Comparison of ENCODE assay signal across 29 cellular contexts in the genomic region with DNA sequence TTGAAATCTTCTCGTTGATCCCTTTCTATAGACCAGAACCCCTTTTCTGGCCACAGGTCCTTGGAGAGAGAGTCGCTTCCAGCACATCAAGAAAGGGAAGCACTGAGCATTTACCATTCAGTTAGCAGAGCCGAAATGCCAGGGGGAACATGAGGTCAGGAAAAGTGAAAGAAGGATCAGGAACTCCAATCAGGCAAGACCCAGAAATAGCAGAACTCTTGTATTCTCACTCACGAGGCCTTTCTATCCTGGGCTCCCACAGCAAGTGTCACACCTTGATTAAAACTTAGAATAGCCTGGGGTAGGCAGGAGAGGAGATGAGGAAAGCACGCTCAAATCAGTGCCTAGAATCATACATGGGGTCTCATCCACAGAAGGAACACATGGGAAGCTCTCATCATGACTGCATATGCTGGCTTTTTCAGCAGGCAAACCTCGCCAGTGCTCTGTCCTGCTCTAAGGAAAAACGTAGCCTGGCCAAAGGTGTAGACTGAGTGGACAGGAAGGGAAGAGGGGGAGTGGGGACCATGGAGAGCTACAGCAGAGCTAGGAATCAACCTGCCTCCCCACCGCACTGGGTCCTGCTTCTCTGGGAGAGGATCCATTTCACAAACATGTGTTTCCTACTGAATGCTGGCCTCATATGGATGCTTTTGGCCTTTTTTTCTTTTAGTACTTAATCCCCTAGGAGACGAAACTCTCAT. TPM values are rescaled to one million over a fixed set of nuclear protein-coding genes. Genes with fewer than 3 reads are reported as not detected.
"Had no signal": no experiment of that assay in that cellular context is flagged by ENCODE, and none has a peak within 500 bp of the region (broad histone marks: within the 10 kb centered on the region; RNA-seq: fewer than 3 reads in every experiment).

No MANE protein-coding gene starts in this region.

- ATAC-seq: activated naive CD4-positive, alpha-beta T cell treated with anti-CD3 and anti-CD28 coated beads, Interleukin-2, amount 50 U/mL, for 72 hours; activated T-cell treated with anti-CD3 and anti-CD28 coated beads, Interleukin-2, amount 50 U/mL, for 72 hours; effector memory CD8-positive, alpha-beta T cell; gastroesophageal sphincter; T-helper 17 cell had no signal

- DNase-seq: activated CD4-positive, alpha-beta memory T cell treated with anti-CD3 and anti-CD28 coated beads, Interleukin-2, amount 10 ng/mL, durations not matched to agents 7 days and 5 days; activated CD4-positive, alpha-beta T cell treated with anti-CD3 and anti-CD28 coated beads for 1 hour; activated CD4-positive, alpha-beta T cell treated with anti-CD3 and anti-CD28 coated beads for 4 hours; activated CD4-positive, alpha-beta T cell treated with anti-CD3 and anti-CD28 coated beads, Interleukin-2, amount 10 ng/mL, durations not matched to agents 7 days and 5 days; activated CD4-positive, alpha-beta T cell treated with anti-CD3 and anti-CD28 coated beads, Interleukin-2, amount 50 U/mL, for 4 hours; activated CD8-positive, alpha-beta memory T cell treated with anti-CD3 and anti-CD28 coated beads, Interleukin-2, amount 50 U/mL, for 48 hours; activated gamma-delta T cell; activated naive CD4-positive, alpha-beta T cell; activated naive CD4-positive, alpha-beta T cell treated with anti-CD3 and anti-CD28 coated beads, Interleukin-2, amount 10 ng/mL, durations not matched to agents 7 days and 5 days; activated naive CD8-positive, alpha-beta T cell treated with anti-CD3 and anti-CD28 coated beads, Interleukin-2, amount 10 ng/mL, durations not matched to agents 7 days and 5 days; activated T-cell treated with anti-CD3 and anti-CD28 coated beads for 4 hours; activated T-cell treated with anti-CD3 and anti-CD28 coated beads, Interleukin-2, amount 50 U/mL, for 24 hours; activated T-cell treated with anti-CD3 and anti-CD28 coated beads, Interleukin-2, amount 50 U/mL, for 72 hours; cortex of kidney; dermis blood vessel endothelial cell; effector CD4-positive, alpha-beta T cell; effector memory CD8-positive, alpha-beta T cell; erythroblast; esophagus squamous epithelium; foreskin melanocyte; T-helper 1 cell; T-helper 17 cell; T1000 had no signal

- H3K4me1 ChIP-seq: ascending aorta, breast epithelium, esophagus squamous epithelium, gastroesophageal sphincter had no signal

- H3K27me3 ChIP-seq: ascending aorta, breast epithelium, cardiac muscle cell, esophagus squamous epithelium, gastroesophageal sphincter had no signal

- H3K9me3 ChIP-seq: ascending aorta, breast epithelium, esophagus squamous epithelium, gastroesophageal sphincter had no signal

- H3K4me3 ChIP-seq: ascending aorta, breast epithelium, cardiac muscle cell, esophagus squamous epithelium, gastroesophageal sphincter had no signal

- H3K27ac ChIP-seq: ascending aorta, breast epithelium, cardiac muscle cell, esophagus squamous epithelium, gastroesophageal sphincter had no signal

- H3K36me3 ChIP-seq: ascending aorta, breast epithelium, cardiac muscle cell, esophagus squamous epithelium, gastroesophageal sphincter had no signal

RNA-seq across cellular contexts. Expression of a gene that starts 40.5 kb away (rescaled TPM):
- total RNA-seq: activated CD4-positive, alpha-beta memory T cell treated with anti-CD3 and anti-CD28 coated beads, Interleukin-2, amount 10 ng/mL, durations not matched to agents 7 days and 5 days; activated CD4-positive, alpha-beta T cell treated with anti-CD3 and anti-CD28 coated beads, Interleukin-2, amount 10 ng/mL, durations not matched to agents 7 days and 5 days; activated naive CD4-positive, alpha-beta T cell treated with anti-CD3 and anti-CD28 coated beads, Interleukin-2, amount 50 U/mL, for 72 hours; activated naive CD8-positive, alpha-beta T cell treated with anti-CD3 and anti-CD28 coated beads, Interleukin-2, amount 10 ng/mL, durations not matched to agents 7 days and 5 days; activated T-cell treated with anti-CD3 and anti-CD28 coated beads, Interleukin-2, amount 50 U/mL, for 72 hours; ascending aorta; breast epithelium; dermis blood vessel endothelial cell; fibroblast of villous mesenchyme; T-helper 17 cell had no signal
